11 cellular contexts compared by ENCODE assay signal in the genomic region with DNA sequence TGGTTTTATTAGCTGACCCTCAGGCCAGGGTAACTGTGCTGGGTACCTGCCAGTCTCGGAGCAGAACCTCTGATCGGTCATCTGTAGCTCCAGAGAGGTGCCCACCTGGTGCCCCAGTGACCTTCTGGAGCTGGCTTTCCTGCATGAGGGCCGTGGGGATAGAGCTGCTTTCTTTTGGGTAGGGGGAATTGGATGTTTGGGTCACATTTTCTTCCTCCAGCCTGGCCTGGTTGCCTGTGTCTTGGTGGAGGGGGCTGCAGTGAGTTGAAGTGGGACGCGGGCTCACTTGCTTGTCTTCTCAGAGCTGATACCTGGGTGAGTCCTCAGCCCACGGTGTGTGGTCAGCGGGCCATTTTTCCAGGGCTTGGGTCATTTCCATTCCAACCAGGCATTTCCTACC. TPM values are rescaled to one million over a fixed set of nuclear protein-coding genes. Genes with fewer than 3 reads are reported as not detected.
DNase-seq lines count a peak whose midpoint lies in the region; ATAC-seq, FAIRE-seq and TF ChIP-seq lines count a peak whose summit lies in the region.
"Had no signal": no experiment of that assay in that cellular context is flagged by ENCODE, and none has a peak within 500 bp of the region (broad histone marks: within the 10 kb centered on the region; RNA-seq: fewer than 3 reads in every experiment).

No MANE protein-coding gene starts in this region.

- TF ChIP-seq CTCF in hepatocyte (IDR thresholded peaks at IDR 0.05; ENCODE audit: poor library complexity) = no peak

- no peak overlapping the region for H3K4me3 ChIP-seq in hepatocyte
- no peak overlapping the region for H3K4me3 ChIP-seq in small intestine (ENCODE audit: low read depth in 1 of 2, low read length in 2 of 2)
- H3K4me3 ChIP-seq in H7 (ENCODE audit: insufficient read depth, low read depth, low read length) = no peak overlapping the region

- no peaks in the 10 kb centered on the region for H3K9me3 Mint-ChIP-seq in T-helper 2 cell treated with Interferon-gamma antibody and Interleukin-4, amounts not matched to agents 5 μg/mL and 100 μg/mL, for 36 hours

- no peak for ATAC-seq in T-helper 17 cell

- peaks cover 2% of the 10 kb centered on the region for H3K27me3 Mint-ChIP-seq in T-helper 2 cell treated with Interferon-gamma antibody and Interleukin-4, amounts not matched to agents 5 μg/mL and 100 μg/mL, for 36 hours (ENCODE audit: low read depth)
- H3K27me3 Mint-ChIP-seq in T-helper 17 cell = no peaks in the 10 kb centered on the region

- H3K4me1 ChIP-seq in hepatocyte (ENCODE audit: insufficient read depth) = peaks cover 49% of the 10 kb centered on the region
- peaks cover 5 to 16% of the 10 kb centered on the region in 2 donors for H3K4me1 ChIP-seq in small intestine (ENCODE audit: control insufficient read depth in 2 of 2, insufficient read depth in 1 of 2, low read depth in 1 of 2, low read length in 1 of 2)

- H3K79me2 ChIP-seq in hepatocyte = peaks cover 62% of the 10 kb centered on the region

- WGBS in hepatocyte (ENCODE audit: low lambda C conversion rate, missing lambda C conversion rate) = 93% methylated on average over 7 of the region's 7 CpGs
- WGBS in small intestine, 3 donors = 74 to 80% (median 76%) methylated on average over 7 of the region's 7 CpGs

- DNase-seq in T-helper 2 cell treated with Interferon-gamma antibody and Interleukin-4, amounts not matched to agents 5 μg/mL and 100 μg/mL, for 36 hours (ENCODE audit: low spot score) = no peak
- DNase-seq in T-helper 2 cell (no peak), T-helper 17 cell (no peak), hepatocyte (ENCODE audit: low spot score) (no peak), small intestine (no peak), H7 (no peak), cerebellar nuclear complex (lab: John Stamatoyannopoulos, UW) (no peak)
- DNase-seq in stimulated activated CD4-positive, alpha-beta T cell treated with anti-CD3 and anti-CD28 coated beads, Interleukin-1b, Interleukin-23, amount 100 ng/mL, for 48 hours = no peak
- DNase-seq: activated CD8-positive, alpha-beta memory T cell treated with anti-CD3 and anti-CD28 coated beads, Interleukin-2, amount 50 U/mL, for 4 hours; SHP77 treated with DMSO at 0.1 percent for 48 hours had no signal

- H3K4me1 Mint-ChIP-seq in T-helper 2 cell treated with Interferon-gamma antibody and Interleukin-4, amounts not matched to agents 5 μg/mL and 100 μg/mL, for 36 hours (ENCODE audit: low read depth) = peaks cover 56% of the 10 kb centered on the region
- H3K4me1 Mint-ChIP-seq in T-helper 17 cell = peaks cover 63% of the 10 kb centered on the region

- peak overlapping the region; percentile 2 for H3K27ac Mint-ChIP-seq in T-helper 2 cell treated with Interferon-gamma antibody and Interleukin-4, amounts not matched to agents 5 μg/mL and 100 μg/mL, for 36 hours
- peak overlapping the region; percentile 96 for H3K27ac Mint-ChIP-seq in T-helper 17 cell

- no peak for FAIRE-seq in small intestine (lab: Jason Lieb, UNC)

- peaks cover 24% of the 10 kb centered on the region for H3K36me3 Mint-ChIP-seq in T-helper 2 cell treated with Interferon-gamma antibody and Interleukin-4, amounts not matched to agents 5 μg/mL and 100 μg/mL, for 36 hours (ENCODE audit: low read depth)
- H3K36me3 Mint-ChIP-seq in T-helper 17 cell (ENCODE audit: low read depth) = peaks cover 8% of the 10 kb centered on the region

- peak overlapping the region; percentile 89 for H3K4me2 ChIP-seq in hepatocyte

- no peak overlapping the region for H2AFZ ChIP-seq in hepatocyte

- H3K9me2 ChIP-seq in hepatocyte (replicated peaks; ENCODE audit: insufficient read depth) = no peaks in the 10 kb centered on the region

- peak overlapping the region; percentile 79 for H3K4me3 Mint-ChIP-seq in T-helper 2 cell treated with Interferon-gamma antibody and Interleukin-4, amounts not matched to agents 5 μg/mL and 100 μg/mL, for 36 hours
- no peak overlapping the region for H3K4me3 Mint-ChIP-seq in T-helper 17 cell

- H3K36me3 ChIP-seq in hepatocyte (replicated peaks; ENCODE audit: insufficient read depth, low read depth) (no peaks in the 10 kb centered on the region), small intestine (ENCODE audit: control insufficient read depth in 2 of 2, insufficient read depth in 2 of 2, low read length in 2 of 2) (no peaks in the 10 kb centered on the region), H7 (replicated peaks; ENCODE audit: control insufficient read depth, insufficient read depth, low read length) (no peaks in the 10 kb centered on the region; the same call in 1 of the 2 replicates)

- H3K9me3 ChIP-seq in T-helper 17 cell (ENCODE audit: control insufficient read depth, low read length, poor library complexity, severe bottlenecking) (no peaks in the 10 kb centered on the region), hepatocyte (ENCODE audit: low read depth) (no peaks in the 10 kb centered on the region), small intestine (ENCODE audit: control insufficient read depth, low read depth) (no peaks in the 10 kb centered on the region)

- H4K20me1 ChIP-seq in hepatocyte (ENCODE audit: insufficient read depth, poor library complexity, severe bottlenecking) = peaks cover 8% of the 10 kb centered on the region

- H3K27me3 ChIP-seq in hepatocyte (no peaks in the 10 kb centered on the region), small intestine (ENCODE audit: control insufficient read depth in 2 of 2, insufficient read depth in 2 of 2, low read length in 2 of 2) (no peaks in the 10 kb centered on the region), H7 (ENCODE audit: control insufficient read depth, insufficient read depth, low read length) (peaks cover 2% of the 10 kb centered on the region; the same call in 1 of the 2 replicates)

- H3K27ac ChIP-seq in hepatocyte (peak overlapping the region; percentile 87), small intestine (ENCODE audit: low read depth in 1 of 2, low read length in 1 of 2) (peak overlapping the region; percentile 44 to 77)
- H3K27ac ChIP-seq: 22Rv1 had no signal

RNA-seq across cellular contexts. Expression of a gene that starts 2.6 kb away (rescaled TPM):
- total RNA-seq in T-helper 17 cell = 10 to 100 TPM; 11.7 to 14.4 TPM
- 14.2 and 17.2 TPM in 2 replicates for total RNA-seq in hepatocyte
- polyA plus RNA-seq in hepatocyte = 14.5 and 19.7 TPM in 2 replicates
- 10 to 100 TPM; 10.3 to 19.7 (median 18.0) TPM for polyA plus RNA-seq in small intestine
- total RNA-seq in H7 (2014; rRNA removed; shearing (Covaris generic)) = 24.3 and 28.5 TPM in 2 replicates
